In the genomic region with DNA sequence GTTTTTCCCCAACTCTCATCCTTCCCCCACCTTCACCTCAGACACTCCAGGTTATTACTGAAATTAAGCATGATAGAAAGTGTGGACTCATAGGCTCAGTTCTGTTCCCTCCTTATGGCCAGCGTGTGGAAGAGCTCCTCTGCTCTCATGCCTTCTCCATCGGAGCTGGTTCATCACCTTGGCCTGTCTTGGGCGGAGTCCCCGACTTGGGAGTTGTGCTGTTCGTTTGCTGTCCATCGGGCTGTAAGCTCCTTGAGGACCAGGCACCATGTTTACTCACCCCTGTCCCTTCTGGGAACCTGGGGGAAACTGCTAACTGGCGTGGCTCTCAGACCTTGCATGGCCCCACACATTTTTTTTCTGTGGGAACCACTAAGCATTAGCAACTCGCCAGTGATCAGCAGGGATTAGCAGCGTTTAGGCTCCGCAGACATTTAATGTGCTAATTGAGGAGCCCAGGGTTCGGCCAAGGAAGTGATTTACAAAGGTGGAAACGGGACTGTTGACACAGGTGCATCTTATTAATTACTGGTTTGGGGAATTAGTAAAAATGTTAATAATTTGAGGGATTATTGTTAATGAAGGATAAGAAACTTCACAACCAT, we compare ENCODE assay signal across 1 cellular context.
TF ChIP-seq lines count a peak whose summit lies in the region.

No MANE protein-coding gene starts in this region.

TF ChIP-seq in H1, 55 proteins besides CTCF, POLR2A, EP300 and RAD21:
- no peak for TF ChIP-seq EGR1 (IDR thresholded peaks at IDR 0.05; ENCODE audit: borderline replicate concordance, low read depth, low read length)
- no peak for TF ChIP-seq SIRT6 (IDR thresholded peaks at IDR 0.05; ENCODE audit: low read length)
- TF ChIP-seq TCF12 (IDR thresholded peaks at IDR 0.05; ENCODE audit: low read depth, low read length), result peak; percentile 78; the same call in 1 of the 2 replicates
- TF ChIP-seq EZH2 (IDR thresholded peaks at IDR 0.05; ENCODE audit: low read depth, low read length, severe bottlenecking), result no peak
- TF ChIP-seq CBX8 (IDR thresholded peaks at IDR 0.05; ENCODE audit: borderline replicate concordance, low read depth, low read length), result no peak
